ENCODE assay signal across 1 cellular context in genomic region chr17:10177131-10177920, GRCh38.
TF ChIP-seq lines count a peak whose summit lies in the region.

No MANE protein-coding gene starts in this region.

TF ChIP-seq in HEK293, 187 proteins besides CTCF, POLR2A, EP300 and RAD21:
- TF ChIP-seq ZBTB10 (tag by site-specific recombination; IDR thresholded peaks at IDR 0.05) (no peak), GLIS1 (tag by site-specific recombination; IDR thresholded peaks at IDR 0.05) (peak; percentile 51)
